ENCODE assay signal across 17 cellular contexts in genomic region chr10:109650228-109650627, GRCh38.
DNase-seq lines count a peak whose midpoint lies in the region; ATAC-seq and TF ChIP-seq lines count a peak whose summit lies in the region.
"Had no signal": no experiment of that assay in that cellular context is flagged by ENCODE, and none has a peak within 500 bp of the region (broad histone marks: within the 10 kb centered on the region; RNA-seq: fewer than 3 reads in every experiment).

No MANE protein-coding gene starts in this region.

- H3K27ac ChIP-seq in body of pancreas (peak overlapping the region in 2 of 4 donors; percentile 43 to 70), prostate gland (peak overlapping the region in 1 of 2 donors; percentile 42)
- H3K27ac ChIP-seq: A549 had no signal

- peak; percentile 99 for ATAC-seq in body of pancreas
- no peak for ATAC-seq in HG03457 (IDR thresholded peaks at IDR 0.05; ENCODE audit: unreplicated experiment)
- ATAC-seq: A549; CD8-positive, alpha-beta T cell; GM12878; HepG2 had no signal

- no peaks in the 10 kb centered on the region for H3K4me1 Mint-ChIP-seq in activated CD4-positive, alpha-beta T cell treated with anti-CD3 and anti-CD28 coated beads, Interleukin-2, amount 10 ng/mL, durations not matched to agents 24 days and 14 days
- H3K4me1 Mint-ChIP-seq: CD14-positive monocyte had no signal

- H3K9me3 Mint-ChIP-seq in activated CD4-positive, alpha-beta T cell treated with anti-CD3 and anti-CD28 coated beads, Interleukin-2, amount 10 ng/mL, durations not matched to agents 24 days and 14 days, result no peaks in the 10 kb centered on the region
- H3K9me3 Mint-ChIP-seq: CD8-positive, alpha-beta T cell had no signal

- 64 to 69% methylated on average over 1 of the region's 1 CpG for WGBS in body of pancreas, 2 donors
- 89% methylated on average over 1 of the region's 1 CpG for WGBS in prostate gland

- intact Hi-C loops in activated CD4-positive, alpha-beta T cell treated with anti-CD3 and anti-CD28 coated beads, Interleukin-2, amount 10 ng/mL, durations not matched to agents 24 days and 14 days (cut with micrococcal nuclease), result no loop called here
- intact Hi-C loops in body of pancreas (cut with DNase I) (no loop called here), prostate gland (cut with DNase I) (no loop called here)

- H3K4me3 Mint-ChIP-seq in activated CD4-positive, alpha-beta T cell treated with anti-CD3 and anti-CD28 coated beads, Interleukin-2, amount 10 ng/mL, durations not matched to agents 24 days and 14 days, result no peak overlapping the region
- H3K4me3 Mint-ChIP-seq: CD14-positive monocyte; CD8-positive, alpha-beta T cell; HFFc6 had no signal

- H3K9me3 ChIP-seq in body of pancreas (no peaks in the 10 kb centered on the region), prostate gland (no peaks in the 10 kb centered on the region)
- H3K9me3 ChIP-seq: A549, BE2C had no signal

- no peaks in the 10 kb centered on the region for H3K27me3 Mint-ChIP-seq in activated CD4-positive, alpha-beta T cell treated with anti-CD3 and anti-CD28 coated beads, Interleukin-2, amount 10 ng/mL, durations not matched to agents 24 days and 14 days

- H3K4me1 ChIP-seq in body of pancreas (peaks cover 8% of the 10 kb centered on the region), prostate gland (replicated peaks) (no peaks in the 10 kb centered on the region)
- H3K4me1 ChIP-seq: A549, BE2C had no signal

- H3K27ac Mint-ChIP-seq in activated CD4-positive, alpha-beta T cell treated with anti-CD3 and anti-CD28 coated beads, Interleukin-2, amount 10 ng/mL, durations not matched to agents 24 days and 14 days, result peak overlapping the region; percentile 25
- H3K27ac Mint-ChIP-seq: CD14-positive monocyte; CD8-positive, alpha-beta T cell; HFFc6 had no signal

- no peak for TF ChIP-seq POLR2A in body of pancreas (IDR thresholded peaks at IDR 0.05)
- no peak for TF ChIP-seq POLR2A in prostate gland (IDR thresholded peaks at IDR 0.05)

- TF ChIP-seq CTCF in LNCaP clone FGC (IDR thresholded peaks at IDR 0.05; ENCODE audit: control insufficient read depth, extremely low read depth, insufficient read depth) (no peak), body of pancreas (IDR thresholded peaks at IDR 0.05) (peak in 1 of 7 experiments; percentile 36), prostate gland (IDR thresholded peaks at IDR 0.05) (no peak)

- H3K36me3 ChIP-seq in body of pancreas (replicated peaks in 1 of 2; ENCODE audit: insufficient read depth in 1 of 2, low read depth in 2 of 2) (no peaks in the 10 kb centered on the region), prostate gland (no peaks in the 10 kb centered on the region)
- H3K36me3 ChIP-seq: BE2C had no signal

- no peaks in the 10 kb centered on the region for H3K27me3 ChIP-seq in body of pancreas
- no peaks in the 10 kb centered on the region for H3K27me3 ChIP-seq in prostate gland (replicated peaks; ENCODE audit: insufficient read depth)
- H3K27me3 ChIP-seq: BE2C had no signal

- no peaks in the 10 kb centered on the region for H3K36me3 Mint-ChIP-seq in activated CD4-positive, alpha-beta T cell treated with anti-CD3 and anti-CD28 coated beads, Interleukin-2, amount 10 ng/mL, durations not matched to agents 24 days and 14 days (ENCODE audit: low read depth)
- H3K36me3 Mint-ChIP-seq: CD14-positive monocyte; CD8-positive, alpha-beta T cell had no signal

- no peak for DNase-seq in activated CD4-positive, alpha-beta T cell treated with anti-CD3 and anti-CD28 coated beads, Interleukin-2, amount 10 ng/mL, durations not matched to agents 24 days and 14 days
- DNase-seq in activated CD4-positive, alpha-beta T cell treated with anti-CD3 and anti-CD28 coated beads, Interleukin-2, amount 50 U/mL, for 48 hours, result no peak
- DNase-seq in LNCaP clone FGC (ENCODE audit: low read depth) (peak; percentile 96), body of pancreas (peak in 3 of 4 donors; percentile 30 to 59 (median 50)), prostate gland (ENCODE audit: low spot score) (peak; percentile 37), epidermal melanocyte (ENCODE audit: insufficient read length, low spot score) (no peak)
- DNase-seq: BE2C; CD8-positive, alpha-beta T cell; COR-L47; DMS153; HCEC 1CT; HFFc6 had no signal

- H3K4me3 ChIP-seq in LNCaP clone FGC (ENCODE audit: low read depth, low read length) (no peak overlapping the region), body of pancreas (no peak overlapping the region), prostate gland (no peak overlapping the region)
- H3K4me3 ChIP-seq: A549, GM12878 had no signal

Comparison
In these comparisons a context has a peak if more than half of its experiments do, and no peak if none do; other contexts are left out.
1. DNase-seq: peak in LNCaP clone FGC (single experiment), body of pancreas (3 of 4) and prostate gland (single experiment); none in activated CD4-positive, alpha-beta T cell treated with anti-CD3 and anti-CD28 coated beads, Interleukin-2, amount 10 ng/mL, durations not matched to agents 24 days and 14 days (single experiment), activated CD4-positive, alpha-beta T cell treated with anti-CD3 and anti-CD28 coated beads, Interleukin-2, amount 50 U/mL, for 48 hours (0 of 2) and epidermal melanocyte (single experiment).